ENCODE assay signal across 1 cellular context in genomic region chr16:10039220-10040096, GRCh38.
TF ChIP-seq lines count a peak whose summit lies in the region.

No MANE protein-coding gene starts in this region.

TF ChIP-seq in HepG2, 621 proteins besides CTCF, POLR2A, EP300 and RAD21 (continued from another document):
- TF ChIP-seq, protein P1, sequence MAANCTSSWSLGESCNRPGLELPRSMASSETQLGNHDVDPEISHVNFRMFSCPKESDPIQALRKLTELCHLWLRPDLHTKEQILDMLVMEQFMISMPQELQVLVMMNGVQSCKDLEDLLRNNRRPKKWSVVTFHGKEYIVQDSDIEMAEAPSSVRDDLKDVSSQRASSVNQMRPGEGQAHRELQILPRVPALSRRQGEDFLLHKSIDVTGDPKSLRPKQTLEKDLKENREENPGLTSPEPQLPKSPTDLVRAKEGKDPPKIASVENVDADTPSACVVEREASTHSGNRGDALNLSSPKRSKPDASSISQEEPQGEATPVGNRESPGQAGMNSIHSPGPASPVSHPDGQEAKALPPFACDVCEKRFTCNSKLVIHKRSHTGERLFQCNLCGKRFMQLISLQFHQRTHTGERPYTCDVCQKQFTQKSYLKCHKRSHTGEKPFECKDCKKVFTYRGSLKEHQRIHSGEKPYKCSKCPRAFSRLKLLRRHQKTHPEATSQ (CRISPR knock-in tag; IDR thresholded peaks at IDR 0.05; ENCODE audit: borderline replicate concordance): no peak
- TF ChIP-seq PCBP1 (IDR thresholded peaks at IDR 0.05; ENCODE audit: borderline replicate concordance, low read depth, low read length) (peak; percentile 87; the same call in 1 of the 2 replicates), ZNF296 (CRISPR knock-in tag; conservative IDR thresholded peaks at IDR 0.05) (no peak), TEAD2 (CRISPR knock-in tag; IDR thresholded peaks at IDR 0.05) (no peak)
